10 cellular contexts compared by ENCODE assay signal in the genomic region with DNA sequence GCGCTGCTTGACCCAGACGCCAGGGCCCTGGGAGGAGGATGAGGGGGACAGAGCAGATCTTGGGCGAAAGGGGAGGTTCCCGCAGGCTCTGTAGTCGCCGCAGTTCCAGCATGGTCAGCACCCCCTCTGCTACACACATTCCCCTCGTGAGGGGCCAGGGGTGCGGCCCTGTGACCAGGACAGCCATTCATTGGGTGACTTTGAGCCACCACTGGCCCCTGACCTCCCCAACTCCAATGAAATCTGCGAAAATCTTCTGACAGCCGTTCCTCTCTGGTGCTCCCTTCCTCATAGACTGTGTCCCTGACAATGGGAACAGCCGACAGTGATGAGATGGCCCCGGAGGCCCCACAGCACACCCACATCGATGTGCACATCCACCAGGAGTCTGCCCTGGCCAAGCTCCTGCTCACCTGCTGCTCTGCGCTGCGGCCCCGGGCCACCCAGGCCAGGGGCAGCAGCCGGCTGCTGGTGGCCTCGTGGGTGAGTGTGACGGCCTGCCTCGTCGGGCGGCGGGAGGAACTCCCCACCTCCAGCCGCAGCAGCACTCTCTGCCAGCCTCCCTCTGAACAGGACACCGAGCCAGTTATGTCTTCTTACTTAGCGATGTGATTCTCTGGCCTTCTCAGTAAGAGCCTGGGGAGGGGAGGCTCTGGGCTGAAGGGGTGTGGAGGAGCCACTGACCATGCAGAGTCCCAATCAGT. TPM values are rescaled to one million over a fixed set of nuclear protein-coding genes. Genes with fewer than 3 reads are reported as not detected.
DNase-seq lines count a peak whose midpoint lies in the region; ATAC-seq and TF ChIP-seq lines count a peak whose summit lies in the region.
"Had no signal": no experiment of that assay in that cellular context is flagged by ENCODE, and none has a peak within 500 bp of the region (broad histone marks: within the 10 kb centered on the region; RNA-seq: fewer than 3 reads in every experiment).

No MANE protein-coding gene starts in this region.

- no peak for DNase-seq in stimulated activated naive CD8-positive, alpha-beta T cell treated with anti-CD3 and anti-CD28 coated beads, Interleukin-15, Interleukin-2, amounts not matched to agents 100 U/mL and 50 U/mL, for 24 hours
- peak; percentile 46 for DNase-seq in Right ventricle myocardium superior
- no peak for DNase-seq in NCI-H1092 treated with DMSO at 0.1 percent for 48 hours (lab: John Stamatoyannopoulos, UW)
- no peak for DNase-seq in stimulated activated CD4-positive, alpha-beta T cell treated with anti-CD3 and anti-CD28 coated beads, Interleukin-1b, Interleukin-23, amount 100 ng/mL, for 48 hours
- DNase-seq in amniotic stem cell (lab: John Stamatoyannopoulos, UW), result no peak
- no peak for DNase-seq in activated gamma-delta T cell treated with Interleukin-2 at 50 U/mL for 16 hours

- no peaks in the 10 kb centered on the region for H3K36me3 Mint-ChIP-seq in stimulated activated naive CD8-positive, alpha-beta T cell treated with anti-CD3 and anti-CD28 coated beads, Interleukin-15, Interleukin-2, amounts not matched to agents 100 ng/mL and 50 ng/mL, for 24 hours (ENCODE audit: low read depth)
- H3K36me3 Mint-ChIP-seq in nephron (ENCODE audit: low read depth), result peaks cover 8% of the 10 kb centered on the region

- peaks cover 6% of the 10 kb centered on the region for H3K9me3 Mint-ChIP-seq in stimulated activated naive CD8-positive, alpha-beta T cell treated with anti-CD3 and anti-CD28 coated beads, Interleukin-15, Interleukin-2, amounts not matched to agents 100 ng/mL and 50 ng/mL, for 24 hours
- H3K9me3 Mint-ChIP-seq in nephron, result peaks cover 12% of the 10 kb centered on the region

- H3K4me1 Mint-ChIP-seq in stimulated activated naive CD8-positive, alpha-beta T cell treated with anti-CD3 and anti-CD28 coated beads, Interleukin-15, Interleukin-2, amounts not matched to agents 100 ng/mL and 50 ng/mL, for 24 hours (ENCODE audit: low read depth), result peaks cover 8% of the 10 kb centered on the region
- peaks cover 20% of the 10 kb centered on the region for H3K4me1 Mint-ChIP-seq in nephron

- no peak overlapping the region for H3K27ac Mint-ChIP-seq in stimulated activated naive CD8-positive, alpha-beta T cell treated with anti-CD3 and anti-CD28 coated beads, Interleukin-15, Interleukin-2, amounts not matched to agents 100 ng/mL and 50 ng/mL, for 24 hours
- peak overlapping the region in 1 of 3 experiments; percentile 73 for H3K27ac Mint-ChIP-seq in nephron

- intact Hi-C loops in Right ventricle myocardium superior (cut with DNase I), result no loop called here

- H3K27me3 Mint-ChIP-seq in stimulated activated naive CD8-positive, alpha-beta T cell treated with anti-CD3 and anti-CD28 coated beads, Interleukin-15, Interleukin-2, amounts not matched to agents 100 ng/mL and 50 ng/mL, for 24 hours, result peaks cover 48% of the 10 kb centered on the region
- H3K27me3 Mint-ChIP-seq in nephron (ENCODE audit: low read depth), result peaks cover 46% of the 10 kb centered on the region

- no peak for ATAC-seq in stimulated activated naive CD8-positive, alpha-beta T cell treated with anti-CD3 and anti-CD28 coated beads, Interleukin-15, Interleukin-2, amounts not matched to agents 100 U/mL and 50 U/mL, for 24 hours
- ATAC-seq in Right ventricle myocardium superior (ENCODE audit: poor library complexity), result peak; percentile 8

- no peak for TF ChIP-seq CTCF in nephron (IDR thresholded peaks at IDR 0.05; ENCODE audit: unreplicated experiment in 3 of 3)

- peak overlapping the region; percentile 49 for H3K4me3 Mint-ChIP-seq in stimulated activated naive CD8-positive, alpha-beta T cell treated with anti-CD3 and anti-CD28 coated beads, Interleukin-15, Interleukin-2, amounts not matched to agents 100 ng/mL and 50 ng/mL, for 24 hours
- H3K4me3 Mint-ChIP-seq in nephron, result peak overlapping the region; percentile 74 to 88 (median 87)

RNA-seq across cellular contexts. Expression of a gene that starts 0.8 kb away (rescaled TPM):
- total RNA-seq in Right ventricle myocardium superior, result 27.1 TPM
- total RNA-seq: pulmonary artery endothelial cell, SJSA1 had no signal

RNA-seq across cellular contexts. Expression of a gene that starts 1.2 kb away (rescaled TPM):
- total RNA-seq in Right ventricle myocardium superior, result 33.4 TPM
- total RNA-seq: pulmonary artery endothelial cell, SJSA1 had no signal

RNA-seq across cellular contexts. Expression of a gene that starts 50.9 kb away (rescaled TPM):
- not detected for total RNA-seq in Right ventricle myocardium superior
- total RNA-seq: pulmonary artery endothelial cell, SJSA1 had no signal
